In the genomic region with DNA sequence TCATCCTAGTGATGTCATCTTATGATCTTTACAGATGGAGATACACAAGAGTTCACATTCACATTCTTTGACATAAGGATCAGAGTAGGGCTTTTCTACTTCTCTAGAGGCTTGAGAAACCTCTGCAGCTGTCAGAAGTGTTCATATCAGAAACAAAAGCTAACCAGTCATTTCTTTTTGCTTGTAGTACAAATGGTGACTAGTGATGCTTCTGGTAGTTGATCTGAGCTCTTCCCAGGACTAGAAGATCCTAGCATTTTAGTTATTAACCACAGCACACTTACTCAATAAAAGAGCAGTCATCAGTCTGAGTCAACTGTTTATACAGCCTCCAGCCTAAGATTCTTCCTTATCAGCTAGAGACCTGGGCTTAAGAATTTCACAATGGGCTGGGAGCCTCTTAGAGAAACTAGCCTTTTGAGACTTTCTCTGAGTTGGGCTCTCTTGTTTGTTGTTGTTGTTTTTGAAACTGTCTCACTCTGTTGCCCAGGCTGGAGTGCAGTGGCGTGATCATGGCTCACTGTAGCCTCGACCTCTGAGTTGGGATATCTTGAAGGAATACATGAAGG, we compare ENCODE assay signal across 8 cellular contexts.
DNase-seq lines count a peak whose midpoint lies in the region; FAIRE-seq and TF ChIP-seq lines count a peak whose summit lies in the region.

No MANE protein-coding gene starts in this region.

- H3K27me3 ChIP-seq in bronchial epithelial cell (ENCODE audit: control insufficient read depth, insufficient read depth, low read length): no peaks in the 10 kb centered on the region

- no peak overlapping the region for H3K4me3 Mint-ChIP-seq in progenitor cell of endocrine pancreas (ENCODE audit: low read depth)

- peaks cover 23% of the 10 kb centered on the region for H3K4me1 Mint-ChIP-seq in progenitor cell of endocrine pancreas (ENCODE audit: low read depth)

- H3K4me3 ChIP-seq in bronchial epithelial cell (ENCODE audit: low read depth, low read length): no peak overlapping the region

- H3K36me3 ChIP-seq in bronchial epithelial cell (ENCODE audit: control insufficient read depth, insufficient read depth, low read length): no peaks in the 10 kb centered on the region

- no peak for TF ChIP-seq POLR2A in GM12892 (IDR thresholded peaks at IDR 0.05; ENCODE audit: low read depth, low read length)

- TF ChIP-seq CTCF in bronchial epithelial cell (IDR thresholded peaks at IDR 0.05; ENCODE audit: insufficient read depth, low read length, severe bottlenecking) (no peak), progenitor cell of endocrine pancreas (IDR thresholded peaks at IDR 0.05; ENCODE audit: unreplicated experiment) (no peak), GM13976 (IDR thresholded peaks at IDR 0.05; ENCODE audit: borderline replicate concordance, control extremely low read depth, extremely low read depth, insufficient read depth, missing control alignments) (no peak)

- no peaks in the 10 kb centered on the region for H3K27me3 Mint-ChIP-seq in progenitor cell of endocrine pancreas

- peak; percentile 14 for FAIRE-seq in GM12892 (lab: Jason Lieb, UNC)
- FAIRE-seq in bronchial epithelial cell (lab: Jason Lieb, UNC): no peak

- DNase-seq in GM12892 (ENCODE audit: insufficient read length) (no peak), Kasumi-1 (lab: John Stamatoyannopoulos, UW) (peak; percentile 1 to 10), bronchial epithelial cell (ENCODE audit: low read depth) (peak; percentile 92), progenitor cell of endocrine pancreas (ENCODE audit: low spot score, unreplicated experiment) (no peak), NCI-H1694 (lab: John Stamatoyannopoulos, UW) (no peak), NCI-H2171 (lab: John Stamatoyannopoulos, UW) (no peak), NCI-H446 (lab: John Stamatoyannopoulos, UW) (no peak), GM13976 (ENCODE audit: low spot score) (no peak)

- in situ Hi-C loops in GM13976 (cut with MboI; ENCODE audit: low sequenced_read_pairs, unreplicated experiment): no loop called here

- peaks cover 8% of the 10 kb centered on the region for H3K36me3 Mint-ChIP-seq in progenitor cell of endocrine pancreas (ENCODE audit: insufficient read depth)

- peaks cover 3% of the 10 kb centered on the region for H3K9me3 Mint-ChIP-seq in progenitor cell of endocrine pancreas (ENCODE audit: low read depth)

- peak overlapping the region; percentile 93 for H3K27ac Mint-ChIP-seq in progenitor cell of endocrine pancreas

Comparison
In these comparisons a context has a peak if more than half of its experiments do, and no peak if none do; other contexts are left out.
1. DNase-seq: peak in Kasumi-1 (2 of 2) and bronchial epithelial cell (single experiment); none in GM12892 (single experiment), progenitor cell of endocrine pancreas (single experiment), NCI-H1694 (single experiment), NCI-H2171 (single experiment), NCI-H446 (0 of 2) and GM13976 (single experiment).